In the genomic region with DNA sequence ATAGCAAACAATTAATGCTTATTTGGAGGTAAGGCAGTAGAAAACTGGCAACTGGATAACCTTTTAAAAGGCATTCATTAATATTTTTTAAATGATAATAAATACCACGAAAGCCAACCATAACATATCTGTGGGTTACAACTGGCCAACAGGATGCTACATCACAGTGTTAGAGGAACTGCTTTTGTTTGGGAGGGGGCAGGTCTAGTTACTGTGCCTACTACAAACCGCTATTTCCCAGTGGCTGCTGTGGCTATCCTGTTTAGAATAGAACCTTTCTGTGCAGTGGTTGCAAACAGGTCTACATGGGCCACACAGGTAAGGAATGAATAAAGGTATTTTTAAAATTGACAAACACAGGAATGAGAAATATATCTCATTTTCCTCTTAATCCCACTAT, we compare ENCODE assay signal across 8 cellular contexts. TPM values are rescaled to one million over a fixed set of nuclear protein-coding genes. Genes with fewer than 3 reads are reported as not detected.
DNase-seq lines count a peak whose midpoint lies in the region; ATAC-seq and TF ChIP-seq lines count a peak whose summit lies in the region.

No MANE protein-coding gene starts in this region.

- H3K9me3 Mint-ChIP-seq in progenitor cell of endocrine pancreas (ENCODE audit: low read depth): no peaks in the 10 kb centered on the region

- peak overlapping the region; percentile 99 for H3K4me2 ChIP-seq in PC-9

- peak overlapping the region; percentile 97 for H3K4me3 Mint-ChIP-seq in progenitor cell of endocrine pancreas (ENCODE audit: low read depth)

- H3K36me3 ChIP-seq in GM06990 (ENCODE audit: control insufficient read depth, insufficient read depth, low read length): peaks cover 16% of the 10 kb centered on the region
- H3K36me3 ChIP-seq in PC-9 (ENCODE audit: low read depth): peaks cover 14% of the 10 kb centered on the region; the same call in 1 of the 2 replicates
- H3K36me3 ChIP-seq in adrenal gland (replicated peaks in 1 of 2): peaks cover 0 to 30% of the 10 kb centered on the region in 2 donors

- no TSS peak for BruUV-seq in PC-9 (replicated peaks; lab: Mats Ljungman, UMichigan)

- H3K36me3 Mint-ChIP-seq in progenitor cell of endocrine pancreas (ENCODE audit: insufficient read depth): peaks cover 9% of the 10 kb centered on the region

- H3K27me3 ChIP-seq in GM06990 (replicated peaks; ENCODE audit: control insufficient read depth, insufficient read depth, low read length): no peaks in the 10 kb centered on the region
- no peaks in the 10 kb centered on the region for H3K27me3 ChIP-seq in PC-9 (ENCODE audit: insufficient read depth, low read depth)
- no peaks in the 10 kb centered on the region for H3K27me3 ChIP-seq in adrenal gland

- POLR2A ChIA-PET in PC-9 (lab: Charles Lee; ENCODE audit: unreplicated experiment): no interaction called here

- no peaks in the 10 kb centered on the region for H3K9me2 ChIP-seq in PC-9 (ENCODE audit: insufficient read depth)

- H3K4me3 ChIP-seq in GM06990 (replicated peaks; ENCODE audit: low read depth, low read length) (peak overlapping the region; percentile 98), PC-9 (peak overlapping the region; percentile 76), epithelial cell of esophagus (ENCODE audit: low read length) (peak overlapping the region; percentile 92), adrenal gland (peak overlapping the region in 1 of 4 donors; percentile 99)

- H4K20me1 ChIP-seq in PC-9 (ENCODE audit: insufficient read depth): no peaks in the 10 kb centered on the region

- no peak overlapping the region for H3K27ac Mint-ChIP-seq in progenitor cell of endocrine pancreas

- peaks cover 43% of the 10 kb centered on the region for H3F3A ChIP-seq in PC-9 (ENCODE audit: insufficient read depth, low read depth)

- H3K27me3 Mint-ChIP-seq in progenitor cell of endocrine pancreas: no peaks in the 10 kb centered on the region

- H3K79me2 ChIP-seq in PC-9 (ENCODE audit: low read depth): peaks cover 25% of the 10 kb centered on the region

- no peak for TF ChIP-seq CTCF in GM06990 (IDR thresholded peaks at IDR 0.05; ENCODE audit: insufficient read depth, low read length, poor library complexity, severe bottlenecking)
- no peak for TF ChIP-seq CTCF in PC-9 (conservative IDR thresholded peaks at IDR 0.05)
- TF ChIP-seq CTCF in epithelial cell of esophagus (IDR thresholded peaks at IDR 0.05; ENCODE audit: insufficient read depth, low read depth, low read length, missing control alignments): no peak
- TF ChIP-seq CTCF in progenitor cell of endocrine pancreas (IDR thresholded peaks at IDR 0.05; ENCODE audit: unreplicated experiment): no peak
- TF ChIP-seq CTCF in adrenal gland (IDR thresholded peaks at IDR 0.05): no peak
- no peak for TF ChIP-seq CTCF in omental fat pad (IDR thresholded peaks at IDR 0.05)

- CTCF ChIA-PET in PC-9 (lab: Charles Lee): no interaction called here

- H3K27ac ChIP-seq in PC-9: no peak overlapping the region
- no peak overlapping the region for H3K27ac ChIP-seq in adrenal gland

- H3K9me3 ChIP-seq in PC-9 (ENCODE audit: insufficient read depth, low read depth): no peaks in the 10 kb centered on the region
- no peaks in the 10 kb centered on the region for H3K9me3 ChIP-seq in adrenal gland (replicated peaks in 1 of 3)

- 68 to 79% (median 75%) methylated on average over 2 of the region's 2 CpGs for WGBS in adrenal gland, 4 donors

- no peak for ATAC-seq in esophagus mucosa
- no peak for ATAC-seq in GM18519 (IDR thresholded peaks at IDR 0.05; ENCODE audit: low FRiP score, unreplicated experiment)
- ATAC-seq in omental fat pad (ENCODE audit: low FRiP score): no peak

- no peak for TF ChIP-seq POLR2A in adrenal gland (IDR thresholded peaks at IDR 0.05)

- peaks cover 18% of the 10 kb centered on the region for H3K4me1 Mint-ChIP-seq in progenitor cell of endocrine pancreas (ENCODE audit: low read depth)

- peaks cover 44% of the 10 kb centered on the region for H3K4me1 ChIP-seq in PC-9 (replicated peaks; ENCODE audit: insufficient read depth)
- peaks cover 6 to 33% of the 10 kb centered on the region in 2 donors for H3K4me1 ChIP-seq in adrenal gland (replicated peaks in 1 of 2)

- H2AFZ ChIP-seq in PC-9: no peak overlapping the region

- DNase-seq in GM06990 (ENCODE audit: extremely low read depth, insufficient read length) (no peak), PC-9 (no peak), epithelial cell of esophagus (ENCODE audit: low read depth) (no peak), progenitor cell of endocrine pancreas (ENCODE audit: low spot score, unreplicated experiment) (no peak), adrenal gland (no peak), omental fat pad (ENCODE audit: low spot score) (no peak)

- intact Hi-C loops in PC-9 (cut with micrococcal nuclease; ENCODE audit: unreplicated experiment): loop anchor here (5.0 kb wide), 1 partner anchor 95 kb away; no protein-coding TSS in a partner anchor
- intact Hi-C loops in adrenal gland (cut with DNase I): no loop called here

RNA-seq across cellular contexts. Expression of a gene that starts 1.0 kb away (rescaled TPM):
- total RNA-seq in PC-9 (2021) (101 and 121 TPM in 2 replicates), progenitor cell of endocrine pancreas (85.1 and 87.7 TPM in 2 replicates), adrenal gland (100 to 1,000 TPM in 6 of 8 donors, 10 to 100 TPM in 2; 76.0 to 202 (median 119) TPM), esophagus mucosa (43.0 TPM), omental fat pad (10 to 100 TPM; 76.4 to 87.3 (median 83.5) TPM)
- polyA plus RNA-seq in adrenal gland: 100 to 1,000 TPM in 1 of 3 donors, 10 to 100 TPM in 2; 45.2 to 121 (median 99.7) TPM

RNA-seq across cellular contexts. Expression of a gene that starts 8.8 kb away (rescaled TPM):
- total RNA-seq in PC-9 (2021) (69.0 and 77.1 TPM in 2 replicates), progenitor cell of endocrine pancreas (22.0 and 23.2 TPM in 2 replicates), adrenal gland (10 to 100 TPM; 16.5 to 71.1 (median 31.5) TPM), esophagus mucosa (22.6 TPM), omental fat pad (10 to 100 TPM; 20.7 to 45.7 (median 27.9) TPM)
- polyA plus RNA-seq in adrenal gland: 10 to 100 TPM; 21.6 to 52.1 (median 34.8) TPM

RNA-seq across cellular contexts. Expression of a gene that starts 38.8 kb away (rescaled TPM):
- 0.23 TPM in 1 of 2 replicates, not detected in the other for total RNA-seq in PC-9 (2021)
- total RNA-seq in progenitor cell of endocrine pancreas: not detected in 2 replicates
- total RNA-seq in adrenal gland: under 1 TPM in 3 of 8 donors, not detected in 5; 0.24 to 0.78 (median 0.65) TPM
- under 1 TPM in 1 of 3 donors, not detected in 2; 0.33 TPM for polyA plus RNA-seq in adrenal gland
- total RNA-seq in esophagus mucosa: 0.36 TPM
- under 1 TPM in 1 of 4 donors, not detected in 3; 0.47 TPM for total RNA-seq in omental fat pad

RNA-seq across cellular contexts. Expression of a gene that starts 52.6 kb away (rescaled TPM):
- total RNA-seq in PC-9 (2021) (159 and 185 TPM in 2 replicates), progenitor cell of endocrine pancreas (161 and 188 TPM in 2 replicates), adrenal gland (under 1 TPM in 1 of 8 donors, not detected in 7; 0.42 TPM), esophagus mucosa (37.9 TPM), omental fat pad (1 to 10 TPM; 3.0 to 8.4 (median 7.0) TPM)
- 1 to 10 TPM in 2 of 3 donors, under 1 TPM in 1; 0.37 to 1.9 (median 1.6) TPM for polyA plus RNA-seq in adrenal gland

RNA-seq across cellular contexts. Expression of a gene that starts 54.0 kb away (rescaled TPM):
- total RNA-seq in PC-9 (2021) (35.1 and 38.8 TPM in 2 replicates), progenitor cell of endocrine pancreas (31.1 and 31.9 TPM in 2 replicates), adrenal gland (10 to 100 TPM; 25.6 to 83.2 (median 38.4) TPM), esophagus mucosa (13.7 TPM), omental fat pad (10 to 100 TPM; 26.6 to 55.0 (median 51.3) TPM)
- 10 to 100 TPM; 16.0 to 25.7 (median 17.7) TPM for polyA plus RNA-seq in adrenal gland
